8 cellular contexts compared by ENCODE assay signal in genomic region chr16:68843482-68844210, GRCh38. TPM values are rescaled to one million over a fixed set of nuclear protein-coding genes. Genes with fewer than 3 reads are reported as not detected.
DNase-seq lines count a peak whose midpoint lies in the region; ATAC-seq and TF ChIP-seq lines count a peak whose summit lies in the region.

Gene TANGO6, plus strand, starts transcription at chr16:68843531. Its CDS starts 87 bp downstream, at chr16:68843618.

- no peak within 1 kb of the TSS for H4K91ac ChIP-seq in H9 (ENCODE audit: insufficient read length, low read depth, low read length)

- H3F3A ChIP-seq in neural progenitor cell (ENCODE audit: low read depth): peaks cover 8% of the 10 kb centered on the region

- H4K5ac ChIP-seq in H9 (ENCODE audit: insufficient read length, low read depth, low read length): no peak within 1 kb of the TSS

- no CpG with 5 or more reads among the region's 55 CpGs for WGBS in H9 (ENCODE audit: extremely low coverage, insufficient read length, low lambda C conversion rate)

- peak within 1 kb of the TSS; percentile 46; the same call in 1 of the 2 replicates for H3K14ac ChIP-seq in H9 (ENCODE audit: insufficient read depth, low read length)

- peak within 1 kb of the TSS; percentile 41 for H3K18ac ChIP-seq in H9 (ENCODE audit: insufficient read length, low read depth, low read length)

- peaks cover 8 to 13% of the 10 kb centered on the region in 2 experiments for H3K4me1 Mint-ChIP-seq in H9
- peaks cover 15% of the 10 kb centered on the region for H3K4me1 Mint-ChIP-seq in neural progenitor cell

- H3K23me2 ChIP-seq in H9 (ENCODE audit: insufficient read length, low read depth, low read length, poor library complexity, severe bottlenecking): peaks cover 4% of the 10 kb centered on the region

- H3K36me3 ChIP-seq in ES-I3 (ENCODE audit: insufficient read depth, low read length) (no peaks in the 10 kb centered on the region), neural progenitor cell (no peaks in the 10 kb centered on the region), subcutaneous abdominal adipose tissue (ENCODE audit: control insufficient read depth in 5 of 5, insufficient read depth in 5 of 5, low read length in 5 of 5) (no peaks in the 10 kb centered on the region)

- DNase-seq in H9 (peak; percentile 89), M059J (ENCODE audit: low read depth) (peak; percentile 76), SIG-M5 (lab: John Stamatoyannopoulos, UW) (peak; percentile 10), activated gamma-delta T cell (lab: John Stamatoyannopoulos, UW) (peak; percentile 71), foreskin keratinocyte (peak; percentile 10 to 60), neural progenitor cell (ENCODE audit: low spot score) (peak; percentile 92)

- no peak within 1 kb of the TSS for H2AK5ac ChIP-seq in H9 (ENCODE audit: insufficient read length, low read length)

- peak within 1 kb of the TSS; percentile 61 for H3K4me2 ChIP-seq in H9 (ENCODE audit: insufficient read depth, insufficient read length, low read length)
- peak within 1 kb of the TSS; percentile 83 for H3K4me2 ChIP-seq in neural progenitor cell

- H3K79me2 ChIP-seq in H9 (ENCODE audit: insufficient read depth, low read length) (no peaks in the 10 kb centered on the region), neural progenitor cell (ENCODE audit: low read depth) (peaks cover 5% of the 10 kb centered on the region)

- no peak within 1 kb of the TSS for H4K8ac ChIP-seq in H9 (replicated peaks; ENCODE audit: insufficient read length, low read depth, low read length)

- no peaks in the 10 kb centered on the region for H3K79me1 ChIP-seq in H9 (ENCODE audit: insufficient read depth, low read depth, low read length, poor library complexity, severe bottlenecking)

- H3K4me3 ChIP-seq in neural progenitor cell (peak within 1 kb of the TSS; percentile 79), subcutaneous abdominal adipose tissue (ENCODE audit: low read depth in 1 of 5, low read length in 5 of 5) (peak within 1 kb of the TSS; percentile 83 to 97 (median 92))

- H3K9me3 ChIP-seq in ES-I3 (ENCODE audit: control insufficient read depth, insufficient read depth, low read length) (no peaks in the 10 kb centered on the region), H9 (ENCODE audit: control insufficient read depth, low read depth, low read length) (no peaks in the 10 kb centered on the region), neural progenitor cell (ENCODE audit: low read depth) (no peaks in the 10 kb centered on the region), subcutaneous abdominal adipose tissue (ENCODE audit: control insufficient read depth in 5 of 5, low read length in 5 of 5) (no peaks in the 10 kb centered on the region)

- no peaks in the 10 kb centered on the region for H4K20me1 ChIP-seq in H9 (ENCODE audit: control insufficient read depth, insufficient read depth, insufficient read length)
- H4K20me1 ChIP-seq in neural progenitor cell (ENCODE audit: low read depth): no peaks in the 10 kb centered on the region

- H3K56ac ChIP-seq in H9 (ENCODE audit: insufficient read length, low read depth, low read length): no peak within 1 kb of the TSS

- H3K27me3 ChIP-seq in H9 (ENCODE audit: insufficient read depth, low read length) (no peaks in the 10 kb centered on the region), foreskin keratinocyte (no peaks in the 10 kb centered on the region), neural progenitor cell (no peaks in the 10 kb centered on the region), subcutaneous abdominal adipose tissue (ENCODE audit: control insufficient read depth in 5 of 5, insufficient read depth in 4 of 5, low read length in 5 of 5) (no peaks in the 10 kb centered on the region)

- no peaks in the 10 kb centered on the region for H3K9me3 Mint-ChIP-seq in H9
- H3K9me3 Mint-ChIP-seq in neural progenitor cell: no peaks in the 10 kb centered on the region

- TF ChIP-seq CTCF in H9 (conservative IDR thresholded peaks at IDR 0.05): peak; percentile 69
- peak; percentile 33 for TF ChIP-seq CTCF in foreskin keratinocyte (conservative IDR thresholded peaks at IDR 0.05)
- TF ChIP-seq CTCF in neural progenitor cell (IDR thresholded peaks at IDR 0.05): peak; percentile 65

- H3K36me3 Mint-ChIP-seq in H9 (ENCODE audit: insufficient read depth in 1 of 3, low read depth in 3 of 3) (no peaks in the 10 kb centered on the region), neural progenitor cell (no peaks in the 10 kb centered on the region)

- H3K23ac ChIP-seq in H9 (ENCODE audit: insufficient read length, low read depth, low read length): no peak within 1 kb of the TSS

- H3K27me3 Mint-ChIP-seq in H9 (ENCODE audit: low read depth): no peaks in the 10 kb centered on the region
- H3K27me3 Mint-ChIP-seq in neural progenitor cell (ENCODE audit: insufficient read depth, low read depth): no peaks in the 10 kb centered on the region

- peak; percentile 87 for ATAC-seq in foreskin keratinocyte

- H3K4me3 Mint-ChIP-seq in H9: peak within 1 kb of the TSS; percentile 85 to 90
- peak within 1 kb of the TSS; percentile 85 for H3K4me3 Mint-ChIP-seq in neural progenitor cell

- H3T11ph ChIP-seq in H9 (ENCODE audit: low read length): no peak within 1 kb of the TSS

- no peak within 1 kb of the TSS for H3K4ac ChIP-seq in H9 (ENCODE audit: low read depth, low read length)

- H3K27ac Mint-ChIP-seq in H9: peak within 1 kb of the TSS in 2 of 3 experiments; percentile 6 to 97; a peak in 5 of 7 replicates
- peak within 1 kb of the TSS; percentile 38 for H3K27ac Mint-ChIP-seq in neural progenitor cell

- H3K9ac ChIP-seq in ES-I3 (ENCODE audit: low read depth, low read length) (peak within 1 kb of the TSS; percentile 67), H9 (ENCODE audit: extremely low read depth, insufficient read length, low read length) (peak within 1 kb of the TSS; percentile 47), neural progenitor cell (peak within 1 kb of the TSS; percentile 41), subcutaneous abdominal adipose tissue (ENCODE audit: low read length in 5 of 5) (peak within 1 kb of the TSS; percentile 30 to 99 (median 96))

- no peak within 1 kb of the TSS for H2BK5ac ChIP-seq in H9 (ENCODE audit: insufficient read length, low read length)

- no peak within 1 kb of the TSS for H2BK15ac ChIP-seq in H9 (ENCODE audit: low read depth, low read length)

- no peaks in the 10 kb centered on the region for H3K4me1 ChIP-seq in ES-I3 (ENCODE audit: insufficient read depth, low read length)
- H3K4me1 ChIP-seq in H9 (ENCODE audit: insufficient read depth, low read length): no peaks in the 10 kb centered on the region
- no peaks in the 10 kb centered on the region for H3K4me1 ChIP-seq in foreskin keratinocyte
- no peaks in the 10 kb centered on the region for H3K4me1 ChIP-seq in neural progenitor cell
- peaks cover 0 to 15% (median 13%) of the 10 kb centered on the region in 5 donors for H3K4me1 ChIP-seq in subcutaneous abdominal adipose tissue (ENCODE audit: control insufficient read depth in 5 of 5, insufficient read depth in 5 of 5, low read length in 5 of 5)

- no peak within 1 kb of the TSS for H2BK20ac ChIP-seq in H9 (ENCODE audit: low read depth, low read length, poor library complexity, severe bottlenecking)

- H3K27ac ChIP-seq in H9 (ENCODE audit: insufficient read length, low read depth, low read length): no peak within 1 kb of the TSS
- peak within 1 kb of the TSS; percentile 58 for H3K27ac ChIP-seq in foreskin keratinocyte
- peak within 1 kb of the TSS; percentile 15 for H3K27ac ChIP-seq in neural progenitor cell
- peak within 1 kb of the TSS; percentile 83 for H3K27ac ChIP-seq in subcutaneous abdominal adipose tissue (ENCODE audit: low read depth, low read length)

- H2BK120ac ChIP-seq in H9 (ENCODE audit: low read depth, low read length, poor library complexity, severe bottlenecking): no peak within 1 kb of the TSS

- peak within 1 kb of the TSS; percentile 35 for H2AFZ ChIP-seq in H9 (ENCODE audit: low read length)
- peak within 1 kb of the TSS; percentile 97 for H2AFZ ChIP-seq in neural progenitor cell (replicated peaks)

- H2BK12ac ChIP-seq in H9 (ENCODE audit: insufficient read length, low read depth, low read length): no peak within 1 kb of the TSS

RNA-seq across cellular contexts. Expression of gene TANGO6, which starts in this region (rescaled TPM):
- total RNA-seq in H9 (2021) (12.0 and 12.5 TPM in 2 replicates), foreskin keratinocyte (16.0 and 16.3 TPM in 2 replicates), neural progenitor cell (ENCODE audit: low replicate concordance) (12.8 and 14.4 TPM in 2 replicates)
- total RNA-seq in M059J (2014; rRNA removed; shearing (Covaris generic)): 7.8 and 19.7 TPM in 2 replicates
- polyA plus RNA-seq in foreskin keratinocyte: 8.4 and 9.5 TPM in 2 replicates

Comparison
In these comparisons a context has a peak if more than half of its experiments do, and no peak if none do; other contexts are left out.
1. H3K9ac ChIP-seq: peak in every context shown above with its lines; median percentile 96 in subcutaneous abdominal adipose tissue; 67 in ES-I3; 47 in H9; 41 in neural progenitor cell.
2. DNase-seq: peak in every context shown above with its lines; median percentile 92 in neural progenitor cell; 89 in H9; 76 in M059J; 71 in activated gamma-delta T cell; 35 in foreskin keratinocyte; 10 in SIG-M5.